Comparison of ENCODE assay signal across 8 cellular contexts in the genomic region with DNA sequence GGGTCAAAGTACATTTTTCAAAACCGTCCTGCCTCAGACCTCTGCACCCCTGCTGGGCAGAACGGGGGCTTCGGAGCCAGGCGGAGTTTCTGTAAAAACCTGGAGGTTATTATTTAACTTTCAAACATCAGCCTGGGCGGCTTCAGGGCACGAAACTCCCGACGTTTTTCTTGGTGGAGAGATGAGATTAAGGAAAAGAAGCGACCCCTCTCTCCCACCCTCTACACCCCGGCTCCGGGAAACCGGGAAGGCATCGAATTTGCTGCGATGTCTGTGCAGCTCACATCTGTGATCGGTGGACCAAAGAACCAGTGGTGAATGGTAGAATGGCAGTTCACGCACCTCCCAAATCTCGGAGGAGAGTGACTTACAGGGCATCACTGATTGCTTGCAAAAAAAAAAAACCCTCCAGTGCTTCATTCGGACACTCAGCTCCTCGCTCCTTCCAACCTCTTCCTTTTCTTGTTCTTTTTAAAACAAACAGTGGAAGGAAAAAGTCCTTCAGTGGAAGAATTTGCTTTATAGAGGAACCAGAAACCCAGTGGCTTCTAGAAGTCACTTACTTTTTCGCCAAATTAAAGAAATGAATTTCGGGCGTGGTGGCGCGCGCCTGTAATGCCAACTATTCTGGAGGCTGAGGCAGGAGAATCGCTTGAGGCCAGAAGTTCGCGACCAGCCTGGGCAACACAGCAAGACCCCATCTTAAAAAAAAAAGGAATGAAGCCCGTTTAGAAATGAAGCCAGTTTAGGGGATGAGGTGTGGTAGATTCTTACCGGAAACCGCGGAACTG. TPM values are rescaled to one million over a fixed set of nuclear protein-coding genes. Genes with fewer than 3 reads are reported as not detected.
DNase-seq lines count a peak whose midpoint lies in the region; ATAC-seq and TF ChIP-seq lines count a peak whose summit lies in the region.

No MANE protein-coding gene starts in this region.

- POLR2A ChIA-PET in activated CD4-positive, alpha-beta T cell treated with anti-CD3 and anti-CD28 coated beads for 36 hours (lab: Charles Lee) = interaction anchor here (0.6 to 1.2 kb wide), 4 partner anchors 141 to 540 kb away, joined by 3 to 8 read pairs (median 4); a partner anchor contains a TSS

- peak overlapping the region; percentile 81 to 88 for H3K9ac ChIP-seq in mucosa of rectum (ENCODE audit: low read depth in 1 of 2, low read length in 2 of 2)

- 32 to 33% methylated on average over 32 of the region's 32 CpGs for WGBS in upper lobe of left lung, 2 donors

- H3K27ac Mint-ChIP-seq in CD14-positive monocyte = peak overlapping the region; percentile 64 to 95 (median 87)
- H3K27ac Mint-ChIP-seq in activated CD4-positive, alpha-beta T cell treated with anti-CD3 and anti-CD28 coated beads for 36 hours = peak overlapping the region; percentile 92

- H3K4me3 ChIP-seq in epithelial cell of proximal tubule (ENCODE audit: low read depth, low read length) = peak overlapping the region; percentile 80
- peak overlapping the region; percentile 82 to 84 for H3K4me3 ChIP-seq in mucosa of rectum (ENCODE audit: low read length in 2 of 2)
- H3K4me3 ChIP-seq in upper lobe of left lung = peak overlapping the region; percentile 71 to 88 (median 73)

- TF ChIP-seq POLR2A in upper lobe of left lung (IDR thresholded peaks at IDR 0.05) = no peak

- H3K36me3 ChIP-seq in KOPT-K1 (ENCODE audit: insufficient read depth, low read length) (peaks cover 16% of the 10 kb centered on the region), mucosa of rectum (ENCODE audit: control insufficient read depth in 2 of 2, insufficient read depth in 2 of 2, low read length in 2 of 2) (no peaks in the 10 kb centered on the region), upper lobe of left lung (no peaks in the 10 kb centered on the region)

- CTCF ChIA-PET in activated CD4-positive, alpha-beta T cell treated with anti-CD3 and anti-CD28 coated beads for 36 hours (lab: Charles Lee) = interaction anchor here (1.8 kb wide), 1 partner anchor 10 kb away, joined by 6 read pairs; no protein-coding TSS in a partner anchor

- peak; percentile 20 for TF ChIP-seq CTCF in CD14-positive monocyte (IDR thresholded peaks at IDR 0.05)
- no peak for TF ChIP-seq CTCF in epithelial cell of proximal tubule (conservative IDR thresholded peaks at IDR 0.05; ENCODE audit: low read depth, low read length)
- peak in 1 of 6 experiments; percentile 33 for TF ChIP-seq CTCF in upper lobe of left lung (IDR thresholded peaks at IDR 0.05)

- TF ChIP-seq EP300 in upper lobe of left lung (IDR thresholded peaks at IDR 0.05) = no peak

- DNase-seq in CD14-positive monocyte (ENCODE audit: low spot score) = no peak
- DNase-seq in activated CD4-positive, alpha-beta T cell treated with anti-CD3 and anti-CD28 coated beads for 36 hours = peak; percentile 54
- DNase-seq in epithelial cell of proximal tubule (ENCODE audit: low read depth) = no peak
- no peak for DNase-seq in upper lobe of left lung
- DNase-seq in NCI-H2081 treated with DMSO at 0.1 percent for 48 hours (lab: John Stamatoyannopoulos, UW) = no peak

- ATAC-seq in GM19023 (IDR thresholded peaks at IDR 0.05; ENCODE audit: unreplicated experiment) = peak; percentile 25
- ATAC-seq in activated CD4-positive, alpha-beta T cell treated with anti-CD3 and anti-CD28 coated beads for 36 hours = peak; percentile 40
- ATAC-seq in upper lobe of left lung (ENCODE audit: low FRiP score in 2 of 2) = peak in 1 of 2 donors; percentile 64

- H3K36me3 Mint-ChIP-seq in CD14-positive monocyte = peaks cover 0 to 2% of the 10 kb centered on the region in 2 donors
- peaks cover 5% of the 10 kb centered on the region for H3K36me3 Mint-ChIP-seq in activated CD4-positive, alpha-beta T cell treated with anti-CD3 and anti-CD28 coated beads for 36 hours (ENCODE audit: low read depth)

- H3K4me3 Mint-ChIP-seq in CD14-positive monocyte = peak overlapping the region; percentile 96 to 98
- peak overlapping the region; percentile 92 for H3K4me3 Mint-ChIP-seq in activated CD4-positive, alpha-beta T cell treated with anti-CD3 and anti-CD28 coated beads for 36 hours

- no peaks in the 10 kb centered on the region for H3K9me3 Mint-ChIP-seq in CD14-positive monocyte
- no peaks in the 10 kb centered on the region for H3K9me3 Mint-ChIP-seq in activated CD4-positive, alpha-beta T cell treated with anti-CD3 and anti-CD28 coated beads for 36 hours (ENCODE audit: low read depth)

- H3K27ac ChIP-seq in KOPT-K1 (ENCODE audit: low read depth, low read length, poor library complexity, severe bottlenecking) = peak overlapping the region; percentile 89
- peak overlapping the region; percentile 92 to 96 for H3K27ac ChIP-seq in mucosa of rectum (ENCODE audit: low read depth in 2 of 2, low read length in 2 of 2)
- peak overlapping the region; percentile 88 to 95 (median 92) for H3K27ac ChIP-seq in upper lobe of left lung

- peaks cover 9 to 10% of the 10 kb centered on the region in 2 donors for H3K4me1 ChIP-seq in mucosa of rectum (ENCODE audit: control insufficient read depth in 2 of 2, insufficient read depth in 2 of 2, low read length in 2 of 2)
- H3K4me1 ChIP-seq in upper lobe of left lung = peaks cover 12 to 26% (median 17%) of the 10 kb centered on the region in 4 donors

- peaks cover 30% of the 10 kb centered on the region for H3K4me1 Mint-ChIP-seq in CD14-positive monocyte
- peaks cover 25% of the 10 kb centered on the region for H3K4me1 Mint-ChIP-seq in activated CD4-positive, alpha-beta T cell treated with anti-CD3 and anti-CD28 coated beads for 36 hours

- H3K27me3 Mint-ChIP-seq in CD14-positive monocyte (ENCODE audit: low read depth in 3 of 3) = peaks cover 0 to 3% (median 0%) of the 10 kb centered on the region in 3 donors
- H3K27me3 Mint-ChIP-seq in activated CD4-positive, alpha-beta T cell treated with anti-CD3 and anti-CD28 coated beads for 36 hours = no peaks in the 10 kb centered on the region

- intact Hi-C loops in CD14-positive monocyte (cut with micrococcal nuclease) = no loop called here
- intact Hi-C loops in activated CD4-positive, alpha-beta T cell treated with anti-CD3 and anti-CD28 coated beads for 36 hours (cut with DNase I, micrococcal nuclease) = no loop called here

- H3K27me3 ChIP-seq in mucosa of rectum (ENCODE audit: control insufficient read depth in 2 of 2, insufficient read depth in 2 of 2, low read length in 2 of 2) (no peaks in the 10 kb centered on the region), upper lobe of left lung (no peaks in the 10 kb centered on the region)

- H3K9me3 ChIP-seq in KOPT-K1 (ENCODE audit: insufficient read depth, low read length, poor library complexity, severe bottlenecking) = no peaks in the 10 kb centered on the region
- H3K9me3 ChIP-seq in mucosa of rectum (ENCODE audit: control insufficient read depth in 2 of 2, low read length in 2 of 2) = no peaks in the 10 kb centered on the region
- H3K9me3 ChIP-seq in upper lobe of left lung = no peaks in the 10 kb centered on the region

RNA-seq across cellular contexts. Expression of a gene that starts 0.9 kb away (rescaled TPM):
- polyA plus RNA-seq in CD14-positive monocyte = 1 to 10 TPM; 2.9 TPM
- total RNA-seq in activated CD4-positive, alpha-beta T cell treated with anti-CD3 and anti-CD28 coated beads for 36 hours = 10 to 100 TPM; 23.0 to 30.1 TPM
- 25.9 and 35.9 TPM in 2 replicates for total RNA-seq in epithelial cell of proximal tubule
- 10 to 100 TPM; 28.8 to 38.7 (median 33.9) TPM for total RNA-seq in upper lobe of left lung

RNA-seq across cellular contexts. Expression of a gene that starts 41.6 kb away (rescaled TPM):
- polyA plus RNA-seq in CD14-positive monocyte = 1 to 10 TPM; 2.5 to 6.3 TPM
- 10 to 100 TPM; 17.4 TPM for total RNA-seq in activated CD4-positive, alpha-beta T cell treated with anti-CD3 and anti-CD28 coated beads for 36 hours
- total RNA-seq in epithelial cell of proximal tubule (9.6 and 25.1 TPM in 2 replicates), upper lobe of left lung (10 to 100 TPM; 11.3 to 30.4 (median 14.6) TPM)
